In genomic region chr1:145996433-145997155, GRCh38 we compare ENCODE assay signal across 1 cellular context.
TF ChIP-seq lines count a peak whose summit lies in the region.

Gene TXNIP, minus strand, starts transcription at chr1:145996579. Its CDS starts 313 bp downstream, at chr1:145996266.

TF ChIP-seq in K562, 482 proteins besides CTCF, POLR2A, EP300 and RAD21 (continued from another document and continues in another):
- TF ChIP-seq CHAMP1 (IDR thresholded peaks at IDR 0.05), result no peak
- TF ChIP-seq SNAPC5 (CRISPR knock-in tag; IDR thresholded peaks at IDR 0.05), result no peak
- no peak for TF ChIP-seq ZNF217 (CRISPR knock-in tag; IDR thresholded peaks at IDR 0.05)
- TF ChIP-seq ELF4 (CRISPR knock-in tag; IDR thresholded peaks at IDR 0.05), result no peak
- peak; percentile 79; the same call in 1 of the 2 replicates for TF ChIP-seq TOE1 (IDR thresholded peaks at IDR 0.05; ENCODE audit: borderline replicate concordance)
- no peak for TF ChIP-seq TOE1 (CRISPR knock-in tag; IDR thresholded peaks at IDR 0.05; ENCODE audit: borderline replicate concordance, low read depth)
- TF ChIP-seq PTRF (tag; IDR thresholded peaks at IDR 0.05), result no peak
- no peak for TF ChIP-seq ZFP1 (CRISPR knock-in tag; IDR thresholded peaks at IDR 0.05)
- TF ChIP-seq MAX (CRISPR knock-in tag; IDR thresholded peaks at IDR 0.05), result peak; percentile 92
- TF ChIP-seq GTF2A2 (tag; IDR thresholded peaks at IDR 0.05), result peak; percentile 75
- peak; percentile 6; the same call in 1 of the 2 replicates for TF ChIP-seq MAFF (IDR thresholded peaks at IDR 0.05; ENCODE audit: low read length)
- peak; percentile 21 to 89 (median 83) for TF ChIP-seq YY1 (IDR thresholded peaks at IDR 0.05; ENCODE audit: borderline replicate concordance in 1 of 3, control insufficient read depth in 1 of 3, extremely low read depth in 1 of 3, insufficient read depth in 3 of 3, insufficient read length in 1 of 3, insufficient replicate concordance in 2 of 3, low read depth in 1 of 3, low read length in 2 of 3)
- TF ChIP-seq CTBP1 (IDR thresholded peaks at IDR 0.05; ENCODE audit: borderline replicate concordance), result peak; percentile 35; the same call in 1 of the 2 replicates
- no peak for TF ChIP-seq PREB (CRISPR knock-in tag; IDR thresholded peaks at IDR 0.05)
- TF ChIP-seq ZNF41 (CRISPR knock-in tag; conservative IDR thresholded peaks at IDR 0.05), result no peak
- no peak for TF ChIP-seq BRCA1 (IDR thresholded peaks at IDR 0.05)
- no peak for TF ChIP-seq BRCA1 (CRISPR knock-in tag; IDR thresholded peaks at IDR 0.05)
- TF ChIP-seq ZNF408 (CRISPR knock-in tag; IDR thresholded peaks at IDR 0.05; ENCODE audit: low read depth), result no peak
- no peak for TF ChIP-seq ZNF668 (CRISPR knock-in tag; IDR thresholded peaks at IDR 0.05)
- TF ChIP-seq CBX3 (IDR thresholded peaks at IDR 0.05; ENCODE audit: borderline replicate concordance in 1 of 2, low read length in 2 of 2), result no peak
- no peak for TF ChIP-seq KLF10 (CRISPR knock-in tag; IDR thresholded peaks at IDR 0.05)
- peak; percentile 61 for TF ChIP-seq BHLHE40 (IDR thresholded peaks at IDR 0.05; ENCODE audit: low read length)
- peak; percentile 8; the same call in 1 of the 2 replicates for TF ChIP-seq DPF2 (IDR thresholded peaks at IDR 0.05)
- TF ChIP-seq SMARCE1 (IDR thresholded peaks at IDR 0.05), result peak; percentile 56; the same call in 1 of the 2 replicates
- TF ChIP-seq GTF2E2 (tag; IDR thresholded peaks at IDR 0.05), result peak; percentile 100
- TF ChIP-seq POLR2AphosphoS2 (IDR thresholded peaks at IDR 0.05; ENCODE audit: low read length), result peak; percentile 99
- TF ChIP-seq TSHZ1 (CRISPR knock-in tag; IDR thresholded peaks at IDR 0.05), result no peak
- TF ChIP-seq OTX1 (CRISPR knock-in tag; IDR thresholded peaks at IDR 0.05), result no peak
- TF ChIP-seq ZNF507 (tag; conservative IDR thresholded peaks at IDR 0.05), result no peak
- TF ChIP-seq ZNF589 (CRISPR knock-in tag; IDR thresholded peaks at IDR 0.05; ENCODE audit: low read depth), result peak; percentile 72; the same call in 1 of the 2 replicates
- TF ChIP-seq SMC3 (conservative IDR thresholded peaks at IDR 0.05; ENCODE audit: insufficient read depth, low read depth, low read length), result no peak
- no peak for TF ChIP-seq ELK3 (CRISPR knock-in tag; IDR thresholded peaks at IDR 0.05)
- no peak for TF ChIP-seq RBM14 (IDR thresholded peaks at IDR 0.05; ENCODE audit: borderline replicate concordance, insufficient read depth, low read depth, low read length)
- TF ChIP-seq TAF9B (IDR thresholded peaks at IDR 0.05; ENCODE audit: partially characterized antibody), result peak; percentile 97
- TF ChIP-seq EZH2 (IDR thresholded peaks at IDR 0.05; ENCODE audit: borderline replicate concordance, low read depth, low read length), result no peak
- TF ChIP-seq WHSC1 (IDR thresholded peaks at IDR 0.05; ENCODE audit: low read length), result no peak
- TF ChIP-seq E2F6 (IDR thresholded peaks at IDR 0.05; ENCODE audit: borderline replicate concordance in 1 of 2, extremely low read depth in 1 of 2, insufficient read depth in 1 of 2, insufficient read length in 1 of 2, low read depth in 1 of 2, low read length in 1 of 2, poor library complexity in 1 of 2, severe bottlenecking in 1 of 2), result peak; percentile 41 to 43
- TF ChIP-seq RBM39 (optimal IDR thresholded peaks at IDR 0.05; ENCODE audit: low read depth, low read length), result no peak
- TF ChIP-seq HOMEZ (CRISPR knock-in tag; IDR thresholded peaks at IDR 0.05), result no peak
- TF ChIP-seq SRSF9 (IDR thresholded peaks at IDR 0.05; ENCODE audit: borderline replicate concordance, low read depth, low read length), result no peak
- TF ChIP-seq HBP1 (CRISPR knock-in tag; IDR thresholded peaks at IDR 0.05), result no peak
- peak; percentile 99 for TF ChIP-seq POLR2AphosphoS5 (IDR thresholded peaks at IDR 0.05; ENCODE audit: control insufficient read depth, insufficient read depth, low read depth, low read length)
- no peak for TF ChIP-seq ZNF124 (CRISPR knock-in tag; IDR thresholded peaks at IDR 0.05)
- TF ChIP-seq BRD4 (IDR thresholded peaks at IDR 0.05), result no peak; the same call in 1 of the 2 replicates
- TF ChIP-seq ZNF696 (CRISPR knock-in tag; conservative IDR thresholded peaks at IDR 0.05), result no peak
- TF ChIP-seq HMBOX1 (IDR thresholded peaks at IDR 0.05), result no peak
- no peak for TF ChIP-seq HNRNPL (IDR thresholded peaks at IDR 0.05; ENCODE audit: low read depth, low read length)
- TF ChIP-seq RBM17 (IDR thresholded peaks at IDR 0.05; ENCODE audit: borderline replicate concordance, low read depth, low read length), result no peak
- TF ChIP-seq ZNF347 (CRISPR knock-in tag; IDR thresholded peaks at IDR 0.05; ENCODE audit: low read depth), result no peak
- no peak; the same call in 1 of the 2 replicates for TF ChIP-seq FOSL1 (tag; conservative IDR thresholded peaks at IDR 0.05)
- TF ChIP-seq CREB3 (tag; conservative IDR thresholded peaks at IDR 0.05; ENCODE audit: low read depth), result no peak
- TF ChIP-seq MXI1 (IDR thresholded peaks at IDR 0.05; ENCODE audit: low read depth, low read length), result peak; percentile 79
- no peak for TF ChIP-seq ZNF311 (CRISPR knock-in tag; IDR thresholded peaks at IDR 0.05)
- TF ChIP-seq BACH1 (tag; IDR thresholded peaks at IDR 0.05), result no peak
- TF ChIP-seq PTBP1 (IDR thresholded peaks at IDR 0.05; ENCODE audit: low read depth, low read length), result no peak
- no peak for TF ChIP-seq MED1 (CRISPR knock-in tag; IDR thresholded peaks at IDR 0.05; ENCODE audit: borderline replicate concordance)
- peak; percentile 43; the same call in 1 of the 2 replicates for TF ChIP-seq SPI1 (IDR thresholded peaks at IDR 0.05; ENCODE audit: borderline replicate concordance, low read depth, low read length)
- 0 out of 2 replicates have a peak, but pooled peaks have one; percentile 61 for TF ChIP-seq ZNF551 (CRISPR knock-in tag; IDR thresholded peaks at IDR 0.05)
